Comparison of ENCODE assay signal across 15 cellular contexts in the genomic region with DNA sequence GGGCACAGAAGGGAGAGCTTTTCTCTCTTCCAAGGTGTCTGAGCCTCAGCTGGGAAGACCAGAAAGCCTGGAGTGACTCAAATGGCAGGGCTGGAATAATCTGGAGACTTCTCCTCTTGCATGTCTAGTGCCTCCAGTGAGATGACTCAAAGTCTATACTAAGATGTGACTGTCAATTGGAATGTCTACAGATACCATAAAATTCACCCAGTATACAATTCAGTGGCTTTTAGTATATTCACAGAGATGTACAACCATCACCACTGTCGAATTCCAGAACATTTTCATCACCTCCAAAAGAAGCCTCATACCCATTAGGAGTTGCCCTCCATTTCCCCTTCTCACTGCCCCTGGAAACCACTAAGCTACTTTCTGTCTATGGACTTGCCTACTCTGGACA. TPM values are rescaled to one million over a fixed set of nuclear protein-coding genes. Genes with fewer than 3 reads are reported as not detected.
DNase-seq lines count a peak whose midpoint lies in the region; ATAC-seq, FAIRE-seq and TF ChIP-seq lines count a peak whose summit lies in the region.
"Had no signal": no experiment of that assay in that cellular context is flagged by ENCODE, and none has a peak within 500 bp of the region (broad histone marks: within the 10 kb centered on the region; RNA-seq: fewer than 3 reads in every experiment).

No MANE protein-coding gene starts in this region.

- peak; percentile 97 for DNase-seq in HFFc6
- DNase-seq in adipocyte (ENCODE audit: low read depth): peak; percentile 59
- peak; percentile 93 for DNase-seq in glomerular visceral epithelial cell (ENCODE audit: extremely low spot score)
- peak; percentile 64 for DNase-seq in stromal cell of bone marrow (ENCODE audit: low read depth)
- no peak for DNase-seq in GM19239 (ENCODE audit: insufficient read length, low spot score)
- DNase-seq in T-helper 2 cell treated with Interferon-gamma antibody and Interleukin-4, amounts not matched to agents 5 μg/mL and 100 μg/mL, for 36 hours (ENCODE audit: low spot score): no peak
- DNase-seq in foreskin melanocyte: no peak
- DNase-seq: activated CD8-positive, alpha-beta memory T cell treated with anti-CD3 and anti-CD28 coated beads, Interleukin-2, amount 50 U/mL, for 4 hours; aorta; immature natural killer cell; stimulated activated naive CD4-positive, alpha-beta T cell had no signal

- no peaks in the 10 kb centered on the region for H3K9me3 ChIP-seq in adipocyte (ENCODE audit: control insufficient read depth, low read length)
- H3K9me3 ChIP-seq: neutrophil had no signal

- H3K4me1 ChIP-seq in adipocyte (ENCODE audit: control insufficient read depth, insufficient read depth, low read length): peaks cover 46% of the 10 kb centered on the region

- peak overlapping the region; percentile 44 for H3K4me3 ChIP-seq in adipocyte (ENCODE audit: low read length)
- H3K4me3 ChIP-seq: GM12878 had no signal

- peak overlapping the region; percentile 79 for H3K4me3 Mint-ChIP-seq in HFFc6
- no peak overlapping the region for H3K4me3 Mint-ChIP-seq in T-helper 2 cell treated with Interferon-gamma antibody and Interleukin-4, amounts not matched to agents 5 μg/mL and 100 μg/mL, for 36 hours
- H3K4me3 Mint-ChIP-seq: immature natural killer cell had no signal

- H3K4me1 Mint-ChIP-seq in HFFc6 (ENCODE audit: low read depth): peaks cover 56% of the 10 kb centered on the region
- H3K4me1 Mint-ChIP-seq in T-helper 2 cell treated with Interferon-gamma antibody and Interleukin-4, amounts not matched to agents 5 μg/mL and 100 μg/mL, for 36 hours (ENCODE audit: low read depth): peaks cover 3% of the 10 kb centered on the region
- H3K4me1 Mint-ChIP-seq: immature natural killer cell had no signal

- peak overlapping the region; percentile 96 for H3K27ac Mint-ChIP-seq in HFFc6
- H3K27ac Mint-ChIP-seq in T-helper 2 cell treated with Interferon-gamma antibody and Interleukin-4, amounts not matched to agents 5 μg/mL and 100 μg/mL, for 36 hours: no peak overlapping the region
- H3K27ac Mint-ChIP-seq: immature natural killer cell had no signal

- H3K36me3 ChIP-seq in adipocyte (ENCODE audit: control insufficient read depth, insufficient read depth, low read length, severe bottlenecking): no peaks in the 10 kb centered on the region
- H3K36me3 ChIP-seq: neutrophil had no signal

- H3K36me3 Mint-ChIP-seq in HFFc6 (ENCODE audit: low read depth): peaks cover 7% of the 10 kb centered on the region
- no peaks in the 10 kb centered on the region for H3K36me3 Mint-ChIP-seq in T-helper 2 cell treated with Interferon-gamma antibody and Interleukin-4, amounts not matched to agents 5 μg/mL and 100 μg/mL, for 36 hours (ENCODE audit: low read depth)
- H3K36me3 Mint-ChIP-seq: immature natural killer cell had no signal

- H3K27me3 Mint-ChIP-seq in HFFc6 (ENCODE audit: insufficient read depth): no peaks in the 10 kb centered on the region; the same call in 1 of the 2 replicates
- no peaks in the 10 kb centered on the region for H3K27me3 Mint-ChIP-seq in T-helper 2 cell treated with Interferon-gamma antibody and Interleukin-4, amounts not matched to agents 5 μg/mL and 100 μg/mL, for 36 hours (ENCODE audit: low read depth)

- no peaks in the 10 kb centered on the region; the same call in 1 of the 2 replicates for H3K9me3 Mint-ChIP-seq in HFFc6
- H3K9me3 Mint-ChIP-seq in T-helper 2 cell treated with Interferon-gamma antibody and Interleukin-4, amounts not matched to agents 5 μg/mL and 100 μg/mL, for 36 hours: no peaks in the 10 kb centered on the region
- H3K9me3 Mint-ChIP-seq: immature natural killer cell had no signal

- H3K9ac ChIP-seq in adipocyte (ENCODE audit: low read length): peak overlapping the region; percentile 78

- no peaks in the 10 kb centered on the region for H3K27me3 ChIP-seq in adipocyte (replicated peaks; ENCODE audit: control insufficient read depth, insufficient read depth, low read length)
- H3K27me3 ChIP-seq: neutrophil had no signal

- no peak for TF ChIP-seq CTCF in HFFc6 (IDR thresholded peaks at IDR 0.05)

- FAIRE-seq in GM19239 (lab: Jason Lieb, UNC): no peak
- FAIRE-seq: GM12878 had no signal

- ATAC-seq in GM21367 (IDR thresholded peaks at IDR 0.05; ENCODE audit: unreplicated experiment): no peak
- ATAC-seq: GM12878, Panc1 had no signal

RNA-seq across cellular contexts. Expression of a gene that starts 47.9 kb away (rescaled TPM):
- 100 to 1,000 TPM; 210 to 253 (median 232) TPM for total RNA-seq in HFFc6 (2021; fragmentation: NEBNext Ultra II Directional; extraction: Animal tissue kit (Norgen Biotek cat#: 25700))

Comparison
In these comparisons a context has a peak if more than half of its experiments do, and no peak if none do; other contexts are left out.
1. DNase-seq: peak in HFFc6 (single experiment), adipocyte (single experiment), glomerular visceral epithelial cell (single experiment) and stromal cell of bone marrow (single experiment); none in GM19239 (single experiment), T-helper 2 cell treated with Interferon-gamma antibody and Interleukin-4, amounts not matched to agents 5 μg/mL and 100 μg/mL, for 36 hours (single experiment) and foreskin melanocyte (single experiment).